Comparison of ENCODE assay signal across 8 cellular contexts in the genomic region with DNA sequence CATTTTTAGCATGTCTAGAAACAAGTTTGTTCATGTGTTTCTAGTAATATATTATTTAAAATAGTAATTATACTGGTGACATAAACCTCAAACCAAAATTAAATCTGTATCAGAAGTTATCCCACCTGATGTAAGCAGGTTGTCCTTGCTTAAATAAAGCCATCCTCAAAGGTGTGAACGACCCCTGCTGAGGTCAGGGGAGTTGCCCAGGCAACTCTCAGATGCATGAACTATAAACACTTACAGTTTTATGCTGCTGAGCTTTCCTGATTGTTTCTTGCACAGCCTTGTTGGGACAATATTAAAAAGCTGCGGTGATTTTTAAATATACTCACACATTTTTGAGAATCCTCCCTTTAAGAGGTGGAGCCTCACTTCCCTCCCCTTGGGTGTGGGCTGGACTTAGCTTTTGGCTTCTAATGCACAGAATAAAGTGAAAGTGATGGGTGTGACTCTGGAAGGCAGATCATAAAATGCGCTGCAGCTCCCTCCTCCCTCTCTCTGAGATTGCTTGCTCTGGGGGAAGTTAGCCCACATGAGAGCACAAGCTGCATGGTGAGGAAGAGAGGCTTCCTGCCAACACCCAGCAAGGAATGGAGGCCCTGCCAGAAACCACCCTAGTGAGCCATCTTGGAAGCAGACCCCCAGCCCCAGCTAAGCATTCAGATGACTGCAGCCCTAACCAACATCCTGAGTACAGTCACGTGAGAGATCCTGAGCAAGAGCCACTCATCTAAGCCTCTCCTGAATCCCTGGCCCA.
DNase-seq lines count a peak whose midpoint lies in the region; ATAC-seq and TF ChIP-seq lines count a peak whose summit lies in the region.

No MANE protein-coding gene starts in this region.

- no peaks in the 10 kb centered on the region for H3K27me3 Mint-ChIP-seq in type B pancreatic cell

- peak overlapping the region; percentile 73 for H3K4me3 Mint-ChIP-seq in type B pancreatic cell

- 56 to 59% methylated on average over 4 of the region's 4 CpGs for WGBS in body of pancreas, 2 donors
- 9 to 12% methylated on average over 4 of the region's 4 CpGs for WGBS in lower leg skin, 2 donors

- no peaks in the 10 kb centered on the region for H3K36me3 ChIP-seq in SJSA1
- H3K36me3 ChIP-seq in body of pancreas (replicated peaks in 1 of 2; ENCODE audit: insufficient read depth in 1 of 2, low read depth in 2 of 2): no peaks in the 10 kb centered on the region

- peak; percentile 65 for ATAC-seq in GM19023 (IDR thresholded peaks at IDR 0.05; ENCODE audit: unreplicated experiment)
- peak; percentile 91 for ATAC-seq in HG03469 (IDR thresholded peaks at IDR 0.05; ENCODE audit: unreplicated experiment)
- peak; percentile 18 for ATAC-seq in body of pancreas

- peak; percentile 74 for DNase-seq in AG08396 (ENCODE audit: low spot score)
- peak; percentile 81 to 83 for DNase-seq in SJSA1 (ENCODE audit: low read depth in 1 of 2, low spot score in 2 of 2)
- peak in 1 of 4 donors; percentile 21 for DNase-seq in body of pancreas
- DNase-seq in lower leg skin (ENCODE audit: low spot score in 2 of 2): peak; percentile 65 to 88
- no peak for DNase-seq in type B pancreatic cell (ENCODE audit: extremely low spot score, unreplicated experiment)
- DNase-seq in NK-92 treated with Interleukin-12 subunit alpha and Interleukin-12 subunit beta, amount 100 ng/mL, for 24 hours (lab: John Stamatoyannopoulos, UW): no peak

- H3K4me1 Mint-ChIP-seq in type B pancreatic cell (ENCODE audit: unreplicated experiment): peaks cover 24% of the 10 kb centered on the region

- H3K9me3 Mint-ChIP-seq in type B pancreatic cell: peaks cover 7% of the 10 kb centered on the region

- intact Hi-C loops in body of pancreas (cut with DNase I) (no loop called here), lower leg skin (cut with DNase I; ENCODE audit: low total_unique reads) (no loop called here)

- peaks cover 12% of the 10 kb centered on the region for H3K4me1 ChIP-seq in SJSA1 (replicated peaks)
- H3K4me1 ChIP-seq in body of pancreas: no peaks in the 10 kb centered on the region

- H3K4me3 ChIP-seq in SJSA1 (no peak overlapping the region), body of pancreas (no peak overlapping the region), lower leg skin (ENCODE audit: low read depth, poor library complexity, severe bottlenecking) (no peak overlapping the region)

- TF ChIP-seq CTCF in body of pancreas (IDR thresholded peaks at IDR 0.05): no peak
- no peak for TF ChIP-seq CTCF in lower leg skin (IDR thresholded peaks at IDR 0.05)
- no peak for TF ChIP-seq CTCF in type B pancreatic cell (conservative IDR thresholded peaks at IDR 0.05)

- H3K27me3 ChIP-seq in SJSA1 (replicated peaks): no peaks in the 10 kb centered on the region
- H3K27me3 ChIP-seq in body of pancreas: no peaks in the 10 kb centered on the region

- peak overlapping the region; percentile 74 for H3K27ac Mint-ChIP-seq in type B pancreatic cell

- TF ChIP-seq POLR2A in body of pancreas (IDR thresholded peaks at IDR 0.05) (no peak), lower leg skin (IDR thresholded peaks at IDR 0.05) (no peak)

- no peaks in the 10 kb centered on the region for H3K9me3 ChIP-seq in SJSA1 (replicated peaks)
- H3K9me3 ChIP-seq in body of pancreas: no peaks in the 10 kb centered on the region

- H3K36me3 Mint-ChIP-seq in type B pancreatic cell: peaks cover 4% of the 10 kb centered on the region

- H3K27ac ChIP-seq in SJSA1 (peak overlapping the region; percentile 38), body of pancreas (no peak overlapping the region)

Comparison
In these comparisons a context has a peak if more than half of its experiments do, and no peak if none do; other contexts are left out.
1. DNase-seq: peak in AG08396 (single experiment), SJSA1 (2 of 2) and lower leg skin (2 of 2); none in type B pancreatic cell (single experiment) and NK-92 treated with Interleukin-12 subunit alpha and Interleukin-12 subunit beta, amount 100 ng/mL, for 24 hours (single experiment).
2. ATAC-seq: peak in every context shown above with its lines; median percentile 91 in HG03469; 65 in GM19023; 18 in body of pancreas.